In the genomic region with DNA sequence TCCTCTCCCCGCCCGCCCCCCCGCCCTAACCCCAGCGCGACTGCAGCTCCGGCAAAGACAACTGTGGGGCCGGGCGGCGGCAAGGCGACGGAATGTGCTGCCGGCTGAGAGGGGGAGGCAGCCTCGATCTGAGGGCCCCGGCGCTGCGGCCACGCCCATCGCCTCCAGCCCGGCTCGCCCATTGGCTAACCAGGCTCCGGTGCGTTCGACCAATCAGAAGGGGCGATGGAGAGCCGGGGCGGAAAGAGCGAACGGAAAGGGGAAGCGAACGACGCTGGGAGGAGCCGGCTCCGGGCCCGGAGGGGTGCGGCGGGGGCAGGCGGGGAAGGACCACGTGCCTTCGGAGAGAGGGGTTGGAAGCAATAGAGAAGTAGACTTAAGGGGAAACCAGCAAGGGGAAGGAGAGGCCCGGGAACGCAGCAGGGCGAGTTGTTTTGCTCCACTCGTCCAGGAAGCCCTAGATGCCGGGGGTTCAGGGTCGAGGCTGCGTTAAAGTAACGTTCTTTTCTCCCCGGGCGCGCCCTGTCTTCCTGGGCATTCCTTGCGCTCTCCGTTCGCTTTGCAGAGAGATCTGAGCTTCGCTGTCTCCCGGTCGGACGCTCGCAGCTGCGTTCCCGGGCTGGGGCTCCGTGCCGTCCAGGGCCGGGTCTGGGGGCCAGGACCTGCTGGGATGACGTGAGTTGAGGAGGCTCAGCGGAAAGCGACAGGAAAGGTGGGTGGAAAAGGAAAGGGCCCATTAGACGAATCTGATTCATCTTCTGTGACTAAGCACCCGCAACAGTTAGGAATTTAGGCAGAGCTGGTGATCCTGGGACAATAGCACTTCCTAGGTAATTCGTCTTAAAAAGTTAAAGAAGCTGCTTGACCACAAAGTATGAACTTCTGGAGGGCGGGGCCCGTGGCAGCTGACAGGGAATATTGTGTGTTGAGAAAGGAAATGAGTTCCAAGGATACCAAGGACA, we compare ENCODE assay signal across 8 cellular contexts. TPM values are rescaled to one million over a fixed set of nuclear protein-coding genes. Genes with fewer than 3 reads are reported as not detected.
DNase-seq lines count a peak whose midpoint lies in the region; ATAC-seq and TF ChIP-seq lines count a peak whose summit lies in the region.

KPNA4 (minus strand) TSS at position 130 of the 962 bp plus-strand sequence. CDS start 289 bp downstream, outside the sequence.

- H3K4me2 ChIP-seq in fibroblast of lung (ENCODE audit: extremely low read depth, insufficient read depth, low read length): peak within 1 kb of the TSS; percentile 91

- ATAC-seq in activated T-helper 17 cell treated with anti-CD3 and anti-CD28 coated beads, Interleukin-2, amount 50 U/mL, for 72 hours (replicated peaks): peak; percentile 92
- peak; percentile 88 to 89 for ATAC-seq in naive thymus-derived CD8-positive, alpha-beta T cell

- H3K9me3 ChIP-seq in fibroblast of lung (ENCODE audit: control insufficient read depth, insufficient read depth, low read depth, low read length): no peaks in the 10 kb centered on the region

- TF ChIP-seq CTCF in LNCaP clone FGC (IDR thresholded peaks at IDR 0.05; ENCODE audit: control insufficient read depth, extremely low read depth, insufficient read depth) (no peak), RWPE1 (conservative IDR thresholded peaks at IDR 0.05; ENCODE audit: low read depth) (no peak), fibroblast of lung (conservative IDR thresholded peaks at IDR 0.05 in 1 of 2, IDR thresholded peaks at IDR 0.05 in 1 of 2; ENCODE audit: low read depth in 1 of 2, low read length in 2 of 2) (no peak)

- peak within 1 kb of the TSS; percentile 68 for H2AFZ ChIP-seq in fibroblast of lung (ENCODE audit: low read length)

- no peaks in the 10 kb centered on the region for H3K27me3 Mint-ChIP-seq in activated T-helper 17 cell treated with anti-CD3 and anti-CD28 coated beads, Interleukin-2, amount 50 U/mL, for 72 hours
- H3K27me3 Mint-ChIP-seq in naive thymus-derived CD8-positive, alpha-beta T cell: no peaks in the 10 kb centered on the region

- peaks cover 1% of the 10 kb centered on the region for H3K36me3 ChIP-seq in fibroblast of lung (ENCODE audit: control insufficient read depth, insufficient read depth, low read length)

- H3K4me3 Mint-ChIP-seq in activated T-helper 17 cell treated with anti-CD3 and anti-CD28 coated beads, Interleukin-2, amount 50 U/mL, for 72 hours: peak within 1 kb of the TSS; percentile 97
- peak within 1 kb of the TSS; percentile 93 to 98 (median 96) for H3K4me3 Mint-ChIP-seq in naive thymus-derived CD8-positive, alpha-beta T cell

- peak within 1 kb of the TSS; percentile 100 for H3K27ac ChIP-seq in RWPE1
- peak within 1 kb of the TSS; percentile 100 for H3K27ac ChIP-seq in fibroblast of lung (ENCODE audit: insufficient read depth, low read length)

- peaks cover 47% of the 10 kb centered on the region for H3K36me3 Mint-ChIP-seq in activated T-helper 17 cell treated with anti-CD3 and anti-CD28 coated beads, Interleukin-2, amount 50 U/mL, for 72 hours (ENCODE audit: low read depth)
- peaks cover 0 to 15% (median 13%) of the 10 kb centered on the region in 3 donors for H3K36me3 Mint-ChIP-seq in naive thymus-derived CD8-positive, alpha-beta T cell

- peak within 1 kb of the TSS; percentile 96 for H3K9ac ChIP-seq in fibroblast of lung (ENCODE audit: insufficient read depth, low read length)

- H3K27me3 ChIP-seq in fibroblast of lung (ENCODE audit: control insufficient read depth, insufficient read depth, low read length): no peaks in the 10 kb centered on the region

- POLR2A ChIA-PET in RWPE1 (lab: Yijun Ruan, JAX; ENCODE audit: low non-redundant PET): interaction anchor here (0.5 to 0.6 kb wide), 2 partner anchors 19 to 59 kb away, joined by 3 to 7 read pairs; no protein-coding TSS in a partner anchor
- POLR2A ChIA-PET in naive thymus-derived CD8-positive, alpha-beta T cell (lab: Charles Lee): interaction anchor here (2.3 kb wide), 1 partner anchor 116 kb away, joined by 14 read pairs; the partner anchor contains the start of gene TRIM59

- peaks cover 12% of the 10 kb centered on the region for H4K20me1 ChIP-seq in fibroblast of lung (ENCODE audit: control insufficient read depth, extremely low read depth, insufficient read depth, low read length)

- peaks cover 32% of the 10 kb centered on the region for H3K4me1 Mint-ChIP-seq in activated T-helper 17 cell treated with anti-CD3 and anti-CD28 coated beads, Interleukin-2, amount 50 U/mL, for 72 hours
- H3K4me1 Mint-ChIP-seq in naive thymus-derived CD8-positive, alpha-beta T cell: peaks cover 30 to 57% (median 52%) of the 10 kb centered on the region in 4 donors

- H3K79me2 ChIP-seq in fibroblast of lung (ENCODE audit: control insufficient read depth, insufficient read depth, low read length): peaks cover 53% of the 10 kb centered on the region

- no peaks in the 10 kb centered on the region for H3K9me3 Mint-ChIP-seq in activated T-helper 17 cell treated with anti-CD3 and anti-CD28 coated beads, Interleukin-2, amount 50 U/mL, for 72 hours
- H3K9me3 Mint-ChIP-seq in naive thymus-derived CD8-positive, alpha-beta T cell: peaks cover 0 to 28% (median 13%) of the 10 kb centered on the region in 9 donors

- peak within 1 kb of the TSS; percentile 84 for H3K4me3 ChIP-seq in LNCaP clone FGC (ENCODE audit: low read depth, low read length)
- H3K4me3 ChIP-seq in fibroblast of lung (replicated peaks in 1 of 4; ENCODE audit: control extremely low read depth in 1 of 4, insufficient read depth in 1 of 4, low read depth in 3 of 4, low read length in 4 of 4): peak within 1 kb of the TSS; percentile 75 to 94 (median 87)

- H3K4me1 ChIP-seq in fibroblast of lung (ENCODE audit: control insufficient read depth, extremely low read depth, insufficient read depth, low read length): peaks cover 18% of the 10 kb centered on the region

- DNase-seq in Daoy (ENCODE audit: low read depth) (peak; percentile 99), GOT3 (lab: John Stamatoyannopoulos, UW) (peak; percentile 97), LNCaP clone FGC (ENCODE audit: low read depth) (peak; percentile 77), RWPE1 (ENCODE audit: low spot score) (peak; percentile 98), fibroblast of lung (ENCODE audit: low read depth in 2 of 2) (peak; percentile 96 to 99)
- DNase-seq in naive thymus-derived CD8-positive, alpha-beta T cell: peak; percentile 94 to 98 (median 97)
- DNase-seq in stimulated activated naive CD4-positive, alpha-beta T cell (lab: John Stamatoyannopoulos, UW): peak; percentile 93 to 96 (median 95)

- H3K27ac Mint-ChIP-seq in activated T-helper 17 cell treated with anti-CD3 and anti-CD28 coated beads, Interleukin-2, amount 50 U/mL, for 72 hours: peak within 1 kb of the TSS; percentile 97
- peak within 1 kb of the TSS; percentile 93 to 99 (median 96) for H3K27ac Mint-ChIP-seq in naive thymus-derived CD8-positive, alpha-beta T cell

- CTCF ChIA-PET in RWPE1 (lab: Yijun Ruan, JAX): no interaction called here

RNA-seq across cellular contexts. Expression of gene KPNA4, which starts in this region (rescaled TPM):
- total RNA-seq in Daoy (2014; rRNA removed; shearing (Covaris generic)): 31.2 and 33.3 TPM in 2 replicates
- total RNA-seq in activated T-helper 17 cell treated with anti-CD3 and anti-CD28 coated beads, Interleukin-2, amount 50 U/mL, for 72 hours: 10 to 100 TPM; 39.9 to 69.2 TPM
- total RNA-seq in fibroblast of lung: 34.7 and 38.8 TPM in 2 replicates
- 33.0 and 36.6 TPM in 2 replicates for polyA plus RNA-seq in fibroblast of lung
- polyA plus RNA-seq in fibroblast of lung (2012): 24.8 and 24.9 TPM in 2 replicates
- 17.0 and 20.2 TPM in 2 replicates for polyA minus RNA-seq in fibroblast of lung (ENCODE audit: low replicate concordance)
- 10 to 100 TPM; 50.4 to 54.4 TPM for total RNA-seq in naive thymus-derived CD8-positive, alpha-beta T cell
- polyA plus RNA-seq in naive thymus-derived CD8-positive, alpha-beta T cell: 1 to 10 TPM; 6.2 to 8.1 (median 6.3) TPM

Comparison
In these comparisons a context has a peak if more than half of its experiments do, and no peak if none do; other contexts are left out.
1. Peak in every context shown above with its lines: DNase-seq, ATAC-seq, H3K4me3 ChIP-seq and H3K27ac ChIP-seq.